ENCODE assay signal across 21 cellular contexts in the genomic region with DNA sequence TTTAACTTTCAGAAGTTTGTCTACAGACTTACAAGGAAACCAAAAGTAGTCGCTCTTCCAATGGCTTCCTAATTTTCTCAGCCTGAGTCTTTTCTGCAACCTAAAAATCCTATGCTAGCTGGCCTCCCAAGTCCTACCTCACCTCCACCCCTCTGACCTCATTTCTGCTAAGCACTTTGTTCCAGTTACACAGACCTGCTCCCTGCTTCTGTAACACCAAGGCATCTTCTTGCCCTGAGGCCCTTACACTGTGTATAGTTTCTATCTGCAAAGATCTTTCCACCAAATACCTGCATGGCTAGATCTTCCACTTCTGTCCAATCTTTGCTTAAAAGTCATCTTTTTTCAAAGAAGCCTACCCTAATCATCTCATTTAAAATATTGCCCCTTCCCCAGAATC. TPM values are rescaled to one million over a fixed set of nuclear protein-coding genes. Genes with fewer than 3 reads are reported as not detected.
DNase-seq lines count a peak whose midpoint lies in the region; ATAC-seq and TF ChIP-seq lines count a peak whose summit lies in the region.
"Had no signal": no experiment of that assay in that cellular context is flagged by ENCODE, and none has a peak within 500 bp of the region (broad histone marks: within the 10 kb centered on the region; RNA-seq: fewer than 3 reads in every experiment).

No MANE protein-coding gene starts in this region.

- no peak for TF ChIP-seq CTCF in Caco-2 (IDR thresholded peaks at IDR 0.05; ENCODE audit: insufficient read depth in 1 of 2, low read depth in 1 of 2, low read length in 1 of 2, severe bottlenecking in 1 of 2, unreplicated experiment in 1 of 2)
- TF ChIP-seq CTCF in brain (conservative IDR thresholded peaks at IDR 0.05) = no peak
- TF ChIP-seq CTCF in nephron (IDR thresholded peaks at IDR 0.05; ENCODE audit: unreplicated experiment in 3 of 3) = no peak

- peak overlapping the region; percentile 27 to 100 (median 97) for H3K4me3 Mint-ChIP-seq in CD4-positive, CD25-positive, alpha-beta regulatory T cell
- peak overlapping the region; percentile 60 for H3K4me3 Mint-ChIP-seq in Caco-2 (ENCODE audit: unreplicated experiment)
- H3K4me3 Mint-ChIP-seq in brain = peak overlapping the region; percentile 7 to 100 (median 99)
- peak overlapping the region; percentile 100 for H3K4me3 Mint-ChIP-seq in nephron
- H3K4me3 Mint-ChIP-seq: CD14-positive monocyte; dendritic cell treated with granulocyte-macrophage colony-stimulating factor and Interleukin-4, amounts not matched to agents 40 ng/mL and 50 ng/mL, for 4 days had no signal

- no peaks in the 10 kb centered on the region for H3K36me3 Mint-ChIP-seq in CD4-positive, CD25-positive, alpha-beta regulatory T cell
- H3K36me3 Mint-ChIP-seq in Caco-2 (ENCODE audit: insufficient read depth, unreplicated experiment) = peaks cover 22% of the 10 kb centered on the region
- H3K36me3 Mint-ChIP-seq in brain = peaks cover 3% of the 10 kb centered on the region
- no peaks in the 10 kb centered on the region for H3K36me3 Mint-ChIP-seq in nephron (ENCODE audit: low read depth)

- H3K9me3 Mint-ChIP-seq in CD4-positive, CD25-positive, alpha-beta regulatory T cell = peaks cover 0 to 2% (median 0%) of the 10 kb centered on the region in 7 donors
- H3K9me3 Mint-ChIP-seq in Caco-2 (ENCODE audit: unreplicated experiment) = no peaks in the 10 kb centered on the region
- H3K9me3 Mint-ChIP-seq in brain = no peaks in the 10 kb centered on the region
- H3K9me3 Mint-ChIP-seq in nephron = no peaks in the 10 kb centered on the region
- H3K9me3 Mint-ChIP-seq: dendritic cell treated with granulocyte-macrophage colony-stimulating factor and Interleukin-4, amounts not matched to agents 40 ng/mL and 50 ng/mL, for 4 days had no signal

- no peak overlapping the region for H3K27ac ChIP-seq in CD4-positive, CD25-positive, alpha-beta regulatory T cell (ENCODE audit: insufficient read depth, low read length, poor library complexity, severe bottlenecking)
- H3K27ac ChIP-seq: cardiac muscle cell, HL-60, ovary had no signal

- CTCF ChIA-PET in Caco-2 (lab: Charles Lee) = no interaction called here

- no peak for DNase-seq in CD4-positive, CD25-positive, alpha-beta regulatory T cell
- DNase-seq in Caco-2 = peak in 1 of 2 experiments; percentile 12
- DNase-seq in COR-L47 (lab: John Stamatoyannopoulos, UW) = no peak
- no peak for DNase-seq in COLO829 (ENCODE audit: low spot score)
- DNase-seq in cerebellum (ENCODE audit: low spot score) = no peak
- DNase-seq: activated CD4-positive, alpha-beta T cell treated with anti-CD3 and anti-CD28 coated beads, Interleukin-2, amount 50 U/mL, for 4 hours; activated CD8-positive, alpha-beta memory T cell treated with anti-CD3 and anti-CD28 coated beads, Interleukin-2, amount 50 U/mL, for 4 hours; activated effector memory CD4-positive, alpha-beta T cell treated with anti-CD3 and anti-CD28 coated beads, Interleukin-2, amount 50 U/mL, for 16 hours; NCI-H1694; NCI-H2171 treated with DMSO at 0.1 percent for 48 hours; ovary; stimulated activated CD4-positive, alpha-beta T cell treated with anti-CD3 and anti-CD28 coated beads, Interleukin-2, amount 100 ng/mL, for 24 hours; substantia nigra; T-helper 9 cell had no signal

- H3K27ac Mint-ChIP-seq in CD4-positive, CD25-positive, alpha-beta regulatory T cell = peak overlapping the region in 2 of 3 donors; percentile 5 to 17
- H3K27ac Mint-ChIP-seq in Caco-2 (ENCODE audit: unreplicated experiment) = peak overlapping the region; percentile 38
- H3K27ac Mint-ChIP-seq in brain = peak overlapping the region in 1 of 5 experiments; percentile 100
- peak overlapping the region in 2 of 3 experiments; percentile 9 to 25 for H3K27ac Mint-ChIP-seq in nephron
- H3K27ac Mint-ChIP-seq: dendritic cell treated with granulocyte-macrophage colony-stimulating factor and Interleukin-4, amounts not matched to agents 40 ng/mL and 50 ng/mL, for 4 days had no signal

- no peaks in the 10 kb centered on the region for H3K27me3 ChIP-seq in CD4-positive, CD25-positive, alpha-beta regulatory T cell (ENCODE audit: control insufficient read depth, insufficient read depth, low read length)
- no peaks in the 10 kb centered on the region for H3K27me3 ChIP-seq in Caco-2 (replicated peaks; ENCODE audit: control insufficient read depth, insufficient read depth, low read length)
- H3K27me3 ChIP-seq: cardiac muscle cell, ovary had no signal

- BruUV-seq in Caco-2 (replicated peaks; lab: Mats Ljungman, UMichigan) = no TSS peak

- H3K36me3 ChIP-seq in CD4-positive, CD25-positive, alpha-beta regulatory T cell (ENCODE audit: control insufficient read depth, insufficient read depth, low read length) = no peaks in the 10 kb centered on the region
- H3K36me3 ChIP-seq in Caco-2 (ENCODE audit: control insufficient read depth, insufficient read depth, low read length) = no peaks in the 10 kb centered on the region
- H3K36me3 ChIP-seq: cardiac muscle cell, ovary had no signal

- H3K4me3 ChIP-seq in CD4-positive, CD25-positive, alpha-beta regulatory T cell (ENCODE audit: low read depth, low read length) = no peak overlapping the region
- H3K4me3 ChIP-seq in Caco-2 (ENCODE audit: low read depth, low read length) = no peak overlapping the region
- H3K4me3 ChIP-seq: cardiac muscle cell, ovary had no signal

- intact Hi-C loops in Caco-2 (cut with micrococcal nuclease; ENCODE audit: unreplicated experiment) = loop anchor here (10.0 kb wide), 1 partner anchor 237 kb away; no protein-coding TSS in a partner anchor

- peaks cover 30 to 51% (median 39%) of the 10 kb centered on the region in 4 donors for H3K4me1 Mint-ChIP-seq in CD4-positive, CD25-positive, alpha-beta regulatory T cell
- peaks cover 18% of the 10 kb centered on the region for H3K4me1 Mint-ChIP-seq in Caco-2 (ENCODE audit: low read depth, unreplicated experiment)
- peaks cover 34% of the 10 kb centered on the region for H3K4me1 Mint-ChIP-seq in brain
- H3K4me1 Mint-ChIP-seq in nephron = peaks cover 25% of the 10 kb centered on the region

- POLR2A ChIA-PET in Caco-2 (lab: Charles Lee) = no interaction called here

- H3K27me3 Mint-ChIP-seq in CD4-positive, CD25-positive, alpha-beta regulatory T cell = peaks cover 5% of the 10 kb centered on the region
- H3K27me3 Mint-ChIP-seq in Caco-2 (ENCODE audit: insufficient read depth, unreplicated experiment) = peaks cover 4% of the 10 kb centered on the region
- H3K27me3 Mint-ChIP-seq in brain = peaks cover 10% of the 10 kb centered on the region
- no peaks in the 10 kb centered on the region for H3K27me3 Mint-ChIP-seq in nephron (ENCODE audit: low read depth)

- ATAC-seq in CD4-positive, CD25-positive, alpha-beta regulatory T cell (ENCODE audit: low read depth in 2 of 2) = no peak
- ATAC-seq: HCT116 had no signal

- H3K9me3 ChIP-seq in CD4-positive, CD25-positive, alpha-beta regulatory T cell (ENCODE audit: control insufficient read depth in 2 of 2, low read length in 2 of 2) = no peaks in the 10 kb centered on the region
- H3K9me3 ChIP-seq in Caco-2 = no peaks in the 10 kb centered on the region
- H3K9me3 ChIP-seq: ovary had no signal

- peaks cover 44% of the 10 kb centered on the region for H3K4me1 ChIP-seq in CD4-positive, CD25-positive, alpha-beta regulatory T cell (ENCODE audit: control insufficient read depth, insufficient read depth, low read length, poor library complexity, severe bottlenecking)
- H3K4me1 ChIP-seq in Caco-2 = peaks cover 8% of the 10 kb centered on the region; the same call in 1 of the 2 replicates

RNA-seq across cellular contexts. Expression of gene SNX13, which starts 1.9 kb away (rescaled TPM):
- 32.5 TPM for total RNA-seq in CD4-positive, CD25-positive, alpha-beta regulatory T cell
- polyA plus RNA-seq in CD4-positive, CD25-positive, alpha-beta regulatory T cell = 10 to 100 TPM; 11.9 to 13.1 (median 12.8) TPM
- total RNA-seq in Caco-2 (2022) (36.6 and 41.8 TPM in 2 replicates), cerebellum (72.9 TPM)
- 5.4 TPM for polyA plus RNA-seq in brain (ENCODE audit: insufficient read depth, low read depth, low replicate concordance)
